In genomic region chr3:195425849-195426248, GRCh38 we compare ENCODE assay signal across 1 cellular context.
TF ChIP-seq lines count a peak whose summit lies in the region.

No MANE protein-coding gene starts in this region.

TF ChIP-seq in K562, 482 proteins besides CTCF, POLR2A, EP300 and RAD21 (continued from another document and continues in another):
- no peak for TF ChIP-seq ZNF561 (CRISPR knock-in tag; conservative IDR thresholded peaks at IDR 0.05)
- TF ChIP-seq GTF2B (IDR thresholded peaks at IDR 0.05; ENCODE audit: extremely low read depth, insufficient read length): no peak
- TF ChIP-seq POLR2AphosphoS2 (IDR thresholded peaks at IDR 0.05; ENCODE audit: low read length): no peak
- no peak for TF ChIP-seq DACH1 (IDR thresholded peaks at IDR 0.05; ENCODE audit: partially characterized antibody)
- TF ChIP-seq ZNF212 (CRISPR knock-in tag; IDR thresholded peaks at IDR 0.05): no peak
- no peak for TF ChIP-seq ZNF184 (CRISPR knock-in tag; IDR thresholded peaks at IDR 0.05)
- TF ChIP-seq CHAMP1 (IDR thresholded peaks at IDR 0.05): no peak
- no peak for TF ChIP-seq VEZF1 (CRISPR knock-in tag; IDR thresholded peaks at IDR 0.05)
- TF ChIP-seq ZNF24 (IDR thresholded peaks at IDR 0.05): no peak
- no peak for TF ChIP-seq POLR3A (IDR thresholded peaks at IDR 0.05; ENCODE audit: borderline replicate concordance, extremely low read depth, insufficient read depth, insufficient read length)
- no peak for TF ChIP-seq ZBTB43 (CRISPR knock-in tag; IDR thresholded peaks at IDR 0.05)
- no peak for TF ChIP-seq NFYB (IDR thresholded peaks at IDR 0.05; ENCODE audit: extremely low read depth, insufficient read length)
- no peak for TF ChIP-seq ETS2 (tag; IDR thresholded peaks at IDR 0.05; ENCODE audit: borderline replicate concordance, poor library complexity, severe bottlenecking)
- TF ChIP-seq MTA1 (IDR thresholded peaks at IDR 0.05; ENCODE audit: borderline replicate concordance): no peak
- TF ChIP-seq GABPB1 (CRISPR knock-in tag; IDR thresholded peaks at IDR 0.05): no peak
- no peak for TF ChIP-seq MTA3 (IDR thresholded peaks at IDR 0.05; ENCODE audit: borderline replicate concordance)
- no peak for TF ChIP-seq FUS (optimal IDR thresholded peaks at IDR 0.05; ENCODE audit: low read depth, low read length)
- no peak for TF ChIP-seq BCOR (IDR thresholded peaks at IDR 0.05)
- no peak for TF ChIP-seq ZBTB1 (CRISPR knock-in tag; IDR thresholded peaks at IDR 0.05; ENCODE audit: borderline replicate concordance, low read depth)
- TF ChIP-seq PHF8 (IDR thresholded peaks at IDR 0.05; ENCODE audit: borderline replicate concordance, low read length): no peak
- no peak for TF ChIP-seq SMARCE1 (IDR thresholded peaks at IDR 0.05)
- no peak for TF ChIP-seq MLLT1 (IDR thresholded peaks at IDR 0.05)
- no peak for TF ChIP-seq MIER1 (IDR thresholded peaks at IDR 0.05; ENCODE audit: low read depth)
- TF ChIP-seq ZEB2 (IDR thresholded peaks at IDR 0.05): peak; percentile 25; the same call in 1 of the 2 replicates
- TF ChIP-seq ZNF354B (CRISPR knock-in tag; IDR thresholded peaks at IDR 0.05): no peak
- TF ChIP-seq ZNF175 (CRISPR knock-in tag; IDR thresholded peaks at IDR 0.05; ENCODE audit: low read depth): no peak
- no peak for TF ChIP-seq HMGXB4 (CRISPR knock-in tag; IDR thresholded peaks at IDR 0.05)
- TF ChIP-seq ZNF280B (CRISPR knock-in tag; IDR thresholded peaks at IDR 0.05): no peak
- no peak for TF ChIP-seq HIVEP1 (CRISPR knock-in tag; IDR thresholded peaks at IDR 0.05)
- TF ChIP-seq E4F1 (CRISPR knock-in tag; IDR thresholded peaks at IDR 0.05; ENCODE audit: borderline replicate concordance): no peak
- TF ChIP-seq MED1 (CRISPR knock-in tag; IDR thresholded peaks at IDR 0.05; ENCODE audit: borderline replicate concordance): no peak
- no peak for TF ChIP-seq HDGF (IDR thresholded peaks at IDR 0.05)
- TF ChIP-seq RAD51 (IDR thresholded peaks at IDR 0.05; ENCODE audit: borderline replicate concordance, low read depth): no peak
- no peak for TF ChIP-seq ZNF224 (CRISPR knock-in tag; IDR thresholded peaks at IDR 0.05)
- TF ChIP-seq ZNF699 (CRISPR knock-in tag; IDR thresholded peaks at IDR 0.05; ENCODE audit: insufficient replicate concordance): no peak
- no peak for TF ChIP-seq SNIP1 (IDR thresholded peaks at IDR 0.05; ENCODE audit: low read depth)
- TF ChIP-seq BRD4 (IDR thresholded peaks at IDR 0.05): no peak
- no peak for TF ChIP-seq SAFB2 (IDR thresholded peaks at IDR 0.05; ENCODE audit: borderline replicate concordance, low read depth, low read length, severe bottlenecking)
- no peak for TF ChIP-seq ZBTB26 (CRISPR knock-in tag; IDR thresholded peaks at IDR 0.05)
- TF ChIP-seq ZNF644 (tag; IDR thresholded peaks at IDR 0.05; ENCODE audit: low read depth): no peak
- TF ChIP-seq TEAD4 (IDR thresholded peaks at IDR 0.05; ENCODE audit: low read length): peak; percentile 43; the same call in 1 of the 2 replicates
- TF ChIP-seq TEAD4 (CRISPR knock-in tag; IDR thresholded peaks at IDR 0.05; ENCODE audit: borderline replicate concordance): no peak
- no peak for TF ChIP-seq TCF7L2 (IDR thresholded peaks at IDR 0.05; ENCODE audit: low read depth, low read length)
- peak; percentile 44; the same call in 1 of the 2 replicates for TF ChIP-seq LEF1 (IDR thresholded peaks at IDR 0.05)
- TF ChIP-seq SOX6 (IDR thresholded peaks at IDR 0.05): peak; percentile 35; the same call in 1 of the 2 replicates
- no peak for TF ChIP-seq NR0B1 (IDR thresholded peaks at IDR 0.05; ENCODE audit: partially characterized antibody)
- TF ChIP-seq LARP7 (IDR thresholded peaks at IDR 0.05): 0 out of 2 replicates have a peak, but pooled peaks have one; percentile 40
- TF ChIP-seq ZNF311 (CRISPR knock-in tag; IDR thresholded peaks at IDR 0.05): no peak
- no peak for TF ChIP-seq TARDBP (IDR thresholded peaks at IDR 0.05)
- no peak for TF ChIP-seq MEF2D (tag; conservative IDR thresholded peaks at IDR 0.05; ENCODE audit: low read depth)
- no peak for TF ChIP-seq U2AF1 (optimal IDR thresholded peaks at IDR 0.05; ENCODE audit: low read depth, low read length)
